ENCODE assay signal across 8 cellular contexts in the genomic region with DNA sequence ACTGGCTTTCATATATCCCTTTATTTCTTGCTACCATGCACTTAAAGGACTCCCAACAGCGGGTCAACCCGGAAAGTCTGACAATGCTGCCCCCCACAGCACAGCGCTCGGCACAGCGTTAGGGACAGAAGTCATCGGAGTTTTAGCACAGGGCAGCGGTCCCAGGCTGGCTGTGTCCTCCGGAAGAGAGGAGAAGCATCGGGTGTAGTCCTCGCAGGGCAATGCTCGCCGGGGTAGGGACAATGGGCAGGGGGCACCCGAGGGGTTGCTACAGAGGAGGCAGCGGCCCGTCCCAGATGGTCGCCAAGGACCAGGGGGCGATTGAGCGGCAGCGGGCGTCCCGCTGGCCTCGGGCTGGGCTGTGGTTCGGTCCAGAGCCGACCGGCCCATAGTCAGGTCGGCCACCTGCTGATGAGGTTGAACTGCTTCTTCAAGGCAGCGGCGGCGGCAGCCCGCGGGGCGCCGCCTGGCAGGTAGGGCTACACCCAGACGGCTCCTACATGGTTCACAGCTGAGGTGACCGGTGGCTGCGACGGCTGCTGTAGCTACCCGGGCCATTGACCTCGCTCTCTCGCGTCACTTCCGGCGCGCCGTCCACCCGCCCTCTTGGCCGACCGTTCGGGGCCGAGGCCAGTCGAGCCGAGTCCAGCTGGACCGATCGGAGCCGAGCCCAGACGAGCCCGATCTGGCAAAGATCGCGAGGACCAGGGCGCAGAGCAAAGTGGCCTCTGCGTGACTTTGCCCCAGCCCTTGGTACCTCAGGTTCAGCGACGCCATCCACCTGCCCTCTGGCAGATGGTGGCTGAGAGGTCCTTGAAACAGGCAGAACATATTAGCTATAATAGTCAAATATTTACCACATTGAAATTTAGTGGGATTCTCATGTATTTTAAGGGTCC. TPM values are rescaled to one million over a fixed set of nuclear protein-coding genes. Genes with fewer than 3 reads are reported as not detected.
DNase-seq lines count a peak whose midpoint lies in the region; ATAC-seq, FAIRE-seq and TF ChIP-seq lines count a peak whose summit lies in the region.

No MANE protein-coding gene starts in this region.

- peak; percentile 94 to 95 for ATAC-seq in upper lobe of left lung (ENCODE audit: low FRiP score in 2 of 2)

- peak; percentile 27 for FAIRE-seq in G401.6 (lab: Jason Lieb, UNC)

- DNase-seq in HFF-Myc (ENCODE audit: extremely low read depth, low read depth) = peak; percentile 52
- DNase-seq in NCI-H1417 (lab: John Stamatoyannopoulos, UW) = peak; percentile 65 to 88 (median 82)
- DNase-seq in ascending aorta (ENCODE audit: low spot score in 2 of 2) = peak; percentile 79 to 98
- peak; percentile 98 for DNase-seq in right atrium auricular region (ENCODE audit: low spot score)
- peak; percentile 93 for DNase-seq in prostate gland (ENCODE audit: low spot score)
- DNase-seq in upper lobe of left lung = peak; percentile 98 to 100

- H3K27me3 Mint-ChIP-seq in T-helper 1 cell treated with Interleukin-12 subunit alpha and Interleukin-12 subunit beta and Interleukin-4 antibody, amounts not matched to agents 30 μg/mL and 1 μg/mL, for 36 hours (ENCODE audit: low read depth) = no peaks in the 10 kb centered on the region

- H3K36me3 ChIP-seq in ascending aorta (no peaks in the 10 kb centered on the region), right atrium auricular region (no peaks in the 10 kb centered on the region), prostate gland (no peaks in the 10 kb centered on the region), upper lobe of left lung (no peaks in the 10 kb centered on the region)

- H3K9me3 Mint-ChIP-seq in T-helper 1 cell treated with Interleukin-12 subunit alpha and Interleukin-12 subunit beta and Interleukin-4 antibody, amounts not matched to agents 30 μg/mL and 1 μg/mL, for 36 hours = no peaks in the 10 kb centered on the region

- TF ChIP-seq POLR2A in prostate gland (IDR thresholded peaks at IDR 0.05) (peak; percentile 20), upper lobe of left lung (IDR thresholded peaks at IDR 0.05) (peak; percentile 20 to 82 (median 48))

- no peaks in the 10 kb centered on the region for H3K9me3 ChIP-seq in ascending aorta
- H3K9me3 ChIP-seq in right atrium auricular region = no peaks in the 10 kb centered on the region
- no peaks in the 10 kb centered on the region for H3K9me3 ChIP-seq in prostate gland
- H3K9me3 ChIP-seq in upper lobe of left lung = no peaks in the 10 kb centered on the region

- WGBS in prostate gland = under 1% methylated on average over 51 of the region's 63 CpGs
- 0 to 1% methylated on average over 20 to 34 of the region's 63 CpGs for WGBS in upper lobe of left lung, 2 donors

- H3K27ac ChIP-seq in ascending aorta = peak overlapping the region; percentile 87
- H3K27ac ChIP-seq in right atrium auricular region = peak overlapping the region; percentile 90 to 93
- H3K27ac ChIP-seq in prostate gland = peak overlapping the region; percentile 73 to 76
- peak overlapping the region; percentile 86 to 90 (median 88) for H3K27ac ChIP-seq in upper lobe of left lung

- H3K27me3 ChIP-seq in ascending aorta (no peaks in the 10 kb centered on the region), right atrium auricular region (no peaks in the 10 kb centered on the region), prostate gland (replicated peaks; ENCODE audit: insufficient read depth) (no peaks in the 10 kb centered on the region), upper lobe of left lung (no peaks in the 10 kb centered on the region)

- peaks cover 35% of the 10 kb centered on the region for H3K4me1 Mint-ChIP-seq in T-helper 1 cell treated with Interleukin-12 subunit alpha and Interleukin-12 subunit beta and Interleukin-4 antibody, amounts not matched to agents 30 μg/mL and 1 μg/mL, for 36 hours (ENCODE audit: low read depth)

- TF ChIP-seq EP300 in upper lobe of left lung (IDR thresholded peaks at IDR 0.05) = peak in 1 of 4 donors; percentile 38

- H3K4me3 ChIP-seq in HFF-Myc (replicated peaks; ENCODE audit: low read depth, low read length) = peak overlapping the region; percentile 67
- peak overlapping the region; percentile 76 to 97 for H3K4me3 ChIP-seq in ascending aorta
- peak overlapping the region; percentile 66 to 90 for H3K4me3 ChIP-seq in right atrium auricular region
- peak overlapping the region; percentile 59 to 73 for H3K4me3 ChIP-seq in prostate gland
- H3K4me3 ChIP-seq in upper lobe of left lung = peak overlapping the region; percentile 68 to 99 (median 90)

- peak overlapping the region; percentile 97 for H3K4me3 Mint-ChIP-seq in T-helper 1 cell treated with Interleukin-12 subunit alpha and Interleukin-12 subunit beta and Interleukin-4 antibody, amounts not matched to agents 30 μg/mL and 1 μg/mL, for 36 hours

- H3K4me1 ChIP-seq in ascending aorta = peaks cover 7 to 17% of the 10 kb centered on the region in 2 donors
- peaks cover 0 to 29% of the 10 kb centered on the region in 2 donors for H3K4me1 ChIP-seq in right atrium auricular region
- no peaks in the 10 kb centered on the region for H3K4me1 ChIP-seq in prostate gland (replicated peaks)
- peaks cover 23 to 32% (median 28%) of the 10 kb centered on the region in 4 donors for H3K4me1 ChIP-seq in upper lobe of left lung

- H3K36me3 Mint-ChIP-seq in T-helper 1 cell treated with Interleukin-12 subunit alpha and Interleukin-12 subunit beta and Interleukin-4 antibody, amounts not matched to agents 30 μg/mL and 1 μg/mL, for 36 hours (ENCODE audit: low read depth) = no peaks in the 10 kb centered on the region

- peak overlapping the region; percentile 94 for H3K27ac Mint-ChIP-seq in T-helper 1 cell treated with Interleukin-12 subunit alpha and Interleukin-12 subunit beta and Interleukin-4 antibody, amounts not matched to agents 30 μg/mL and 1 μg/mL, for 36 hours

- no peak for TF ChIP-seq CTCF in HFF-Myc (IDR thresholded peaks at IDR 0.05; ENCODE audit: low read depth, low read length, missing control alignments)
- peak in 1 of 3 experiments; percentile 36 for TF ChIP-seq CTCF in ascending aorta (IDR thresholded peaks at IDR 0.05)
- TF ChIP-seq CTCF in right atrium auricular region (IDR thresholded peaks at IDR 0.05) = peak in 1 of 2 donors; percentile 51
- peak in 1 of 4 experiments; percentile 4 for TF ChIP-seq CTCF in prostate gland (IDR thresholded peaks at IDR 0.05)
- peak in 3 of 6 experiments; percentile 8 to 42 (median 15) for TF ChIP-seq CTCF in upper lobe of left lung (IDR thresholded peaks at IDR 0.05)

- intact Hi-C loops in ascending aorta (cut with DNase I) (loop anchor here (1.0 to 5.0 kb wide), 3 partner anchors 41 to 150 kb away; a partner anchor contains a TSS), prostate gland (cut with DNase I) (loop anchor here (2.0 to 10.0 kb wide), 2 partner anchors 40 to 92 kb away; a partner anchor contains a TSS)

RNA-seq across cellular contexts. Expression of a gene that starts 4.7 kb away (rescaled TPM):
- total RNA-seq in ascending aorta (2.6 TPM), right atrium auricular region (10 to 100 TPM; 52.3 to 52.5 TPM), prostate gland (10 to 100 TPM; 49.0 to 74.7 TPM), upper lobe of left lung (10 to 100 TPM; 20.8 to 37.8 (median 31.7) TPM)

Comparison
In these comparisons a context has a peak if more than half of its experiments do, and no peak if none do; other contexts are left out.
1. Peak in every context shown above with its lines: DNase-seq, ATAC-seq, H3K4me3 ChIP-seq and H3K27ac ChIP-seq.